In the genomic region with DNA sequence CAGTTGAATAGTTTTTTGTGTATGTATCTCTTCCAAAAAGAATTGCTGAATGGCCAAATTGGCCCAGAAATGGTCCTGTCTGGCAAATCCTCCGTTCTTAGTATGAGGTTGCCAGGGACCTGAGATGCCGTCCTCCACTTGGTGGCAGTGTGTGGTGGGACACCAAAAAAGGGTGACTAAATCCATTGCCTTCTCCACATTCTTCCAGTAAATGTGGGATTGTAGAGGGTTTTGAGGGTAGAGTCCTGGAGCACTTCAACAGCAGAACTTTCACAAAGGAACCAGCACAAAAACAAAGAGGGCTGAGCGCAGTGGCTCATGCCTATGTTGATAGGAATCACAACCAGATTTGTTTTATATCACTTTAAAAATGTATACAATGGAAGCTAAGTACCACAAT, we compare ENCODE assay signal across 10 cellular contexts.
DNase-seq lines count a peak whose midpoint lies in the region; ATAC-seq and TF ChIP-seq lines count a peak whose summit lies in the region.
"Had no signal": no experiment of that assay in that cellular context is flagged by ENCODE, and none has a peak within 500 bp of the region (broad histone marks: within the 10 kb centered on the region; RNA-seq: fewer than 3 reads in every experiment).

No MANE protein-coding gene starts in this region.

- H3K36me3 ChIP-seq in breast epithelium: no peaks in the 10 kb centered on the region
- no peaks in the 10 kb centered on the region for H3K36me3 ChIP-seq in effector memory CD4-positive, alpha-beta T cell (ENCODE audit: control insufficient read depth, insufficient read depth, low read length)

- no peak overlapping the region for H3K27ac ChIP-seq in C4-2B
- no peak overlapping the region for H3K27ac ChIP-seq in breast epithelium
- H3K27ac ChIP-seq in effector memory CD4-positive, alpha-beta T cell (ENCODE audit: insufficient read depth, low read length, poor library complexity, severe bottlenecking): no peak overlapping the region
- H3K27ac ChIP-seq: PC-9 had no signal

- no peak for TF ChIP-seq POLR2A in breast epithelium (IDR thresholded peaks at IDR 0.05)

- no peaks in the 10 kb centered on the region for H3K27me3 ChIP-seq in breast epithelium
- no peaks in the 10 kb centered on the region for H3K27me3 ChIP-seq in effector memory CD4-positive, alpha-beta T cell (replicated peaks; ENCODE audit: control insufficient read depth, insufficient read depth, low read length, poor library complexity, severe bottlenecking)

- no peaks in the 10 kb centered on the region for H3K4me1 ChIP-seq in breast epithelium
- no peaks in the 10 kb centered on the region for H3K4me1 ChIP-seq in effector memory CD4-positive, alpha-beta T cell (ENCODE audit: control insufficient read depth, insufficient read depth, low read length, poor library complexity, severe bottlenecking)

- DNase-seq in NCI-H748 treated with DMSO at 0.1 percent for 48 hours (lab: John Stamatoyannopoulos, UW): peak; percentile 41
- DNase-seq in breast epithelium (ENCODE audit: low spot score in 2 of 2): no peak
- peak; percentile 34 to 45 for DNase-seq in lung microvascular endothelial cell (ENCODE audit: low read depth in 2 of 2)
- no peak for DNase-seq in CD1c-positive myeloid dendritic cell (ENCODE audit: extremely low spot score)
- no peak for DNase-seq in effector memory CD4-positive, alpha-beta T cell

- intact Hi-C loops in breast epithelium (cut with DNase I; ENCODE audit: low total_unique reads): no loop called here

- no peaks in the 10 kb centered on the region for H3K9me3 ChIP-seq in breast epithelium
- no peaks in the 10 kb centered on the region for H3K9me3 ChIP-seq in effector memory CD4-positive, alpha-beta T cell (ENCODE audit: control insufficient read depth, low read length)

- ATAC-seq in GM18909 (IDR thresholded peaks at IDR 0.05; ENCODE audit: poor library complexity, unreplicated experiment): peak; percentile 55
- no peak for ATAC-seq in HG02852 (IDR thresholded peaks at IDR 0.05; ENCODE audit: unreplicated experiment)

- H3K4me3 ChIP-seq in breast epithelium: no peak overlapping the region
- H3K4me3 ChIP-seq in effector memory CD4-positive, alpha-beta T cell (ENCODE audit: insufficient read depth, low read depth, low read length, poor library complexity, severe bottlenecking): no peak overlapping the region
- H3K4me3 ChIP-seq: lung, PC-9 had no signal

- TF ChIP-seq CTCF in C4-2B (conservative IDR thresholded peaks at IDR 0.05) (peak; percentile 50), breast epithelium (IDR thresholded peaks at IDR 0.05) (peak in 2 of 3 donors; percentile 41 to 56)

Comparison
In these comparisons a context has a peak if more than half of its experiments do, and no peak if none do; other contexts are left out.
1. DNase-seq: peak in NCI-H748 treated with DMSO at 0.1 percent for 48 hours (single experiment) and lung microvascular endothelial cell (2 of 2); none in breast epithelium (0 of 2), CD1c-positive myeloid dendritic cell (single experiment) and effector memory CD4-positive, alpha-beta T cell (0 of 3).